In genomic region chr9:4117835-4118610, GRCh38 we compare ENCODE assay signal across 9 cellular contexts.
DNase-seq lines count a peak whose midpoint lies in the region; TF ChIP-seq lines count a peak whose summit lies in the region.
"Had no signal": no experiment of that assay in that cellular context is flagged by ENCODE, and none has a peak within 500 bp of the region (broad histone marks: within the 10 kb centered on the region; RNA-seq: fewer than 3 reads in every experiment).

No MANE protein-coding gene starts in this region.

- peaks cover 32% of the 10 kb centered on the region for H3K4me1 Mint-ChIP-seq in osteocyte (ENCODE audit: unreplicated experiment)

- intact Hi-C loops in dorsolateral prefrontal cortex (cut with DNase I) = no loop called here

- peak; percentile 47 for TF ChIP-seq CTCF in cardiac fibroblast (IDR thresholded peaks at IDR 0.05; ENCODE audit: low read depth, low read length)
- TF ChIP-seq CTCF in osteocyte (IDR thresholded peaks at IDR 0.05) = peak; percentile 41
- TF ChIP-seq CTCF in dorsolateral prefrontal cortex (IDR thresholded peaks at IDR 0.05 in 54 of 56, conservative IDR thresholded peaks at IDR 0.05 in 2 of 56; ENCODE audit: low read depth in 1 of 56, partially characterized antibody in 56 of 56) = peak in 17 of 56 donors; percentile 6 to 31 (median 18)

- DNase-seq in NOMO-1 (lab: John Stamatoyannopoulos, UW; ENCODE audit: unreplicated experiment in 2 of 2) (peak; percentile 6 to 10), NOMO-1 treated with dmso at 0.1 percent for 144 hours (lab: John Stamatoyannopoulos, UW; ENCODE audit: unreplicated experiment) (no peak), T-helper 1 cell (peak; percentile 7 to 25 (median 15)), cardiac fibroblast (ENCODE audit: low read depth in 2 of 2) (no peak), osteocyte (ENCODE audit: extremely low spot score, unreplicated experiment) (no peak), NCI-H1930 (lab: John Stamatoyannopoulos, UW) (no peak), HT-29 (ENCODE audit: low spot score) (no peak), dorsolateral prefrontal cortex (no peak)

- H3K4me3 ChIP-seq in cardiac fibroblast (replicated peaks in 1 of 2; ENCODE audit: low read depth in 2 of 2, low read length in 2 of 2) (no peak overlapping the region), dorsolateral prefrontal cortex (no peak overlapping the region)

- no peak overlapping the region for H3K4me3 Mint-ChIP-seq in osteocyte (ENCODE audit: unreplicated experiment)
- H3K4me3 Mint-ChIP-seq: activated naive CD8-positive, alpha-beta T cell had no signal

- H3K27me3 Mint-ChIP-seq in osteocyte (ENCODE audit: unreplicated experiment) = no peaks in the 10 kb centered on the region
- H3K27me3 Mint-ChIP-seq: activated naive CD8-positive, alpha-beta T cell had no signal

- H3K36me3 Mint-ChIP-seq in osteocyte (ENCODE audit: unreplicated experiment) = peaks cover 7% of the 10 kb centered on the region
- H3K36me3 Mint-ChIP-seq: activated naive CD8-positive, alpha-beta T cell had no signal

- no peaks in the 10 kb centered on the region for H3K27me3 ChIP-seq in dorsolateral prefrontal cortex

- H3K27ac ChIP-seq in dorsolateral prefrontal cortex = no peak overlapping the region

- H3K9me3 Mint-ChIP-seq in osteocyte (ENCODE audit: unreplicated experiment) = no peaks in the 10 kb centered on the region

- no peak overlapping the region for H3K27ac Mint-ChIP-seq in osteocyte (ENCODE audit: unreplicated experiment)
- H3K27ac Mint-ChIP-seq: activated naive CD8-positive, alpha-beta T cell had no signal

Comparison
In these comparisons a context has a peak if more than half of its experiments do, and no peak if none do; other contexts are left out.
1. DNase-seq: peak in NOMO-1 (2 of 2) and T-helper 1 cell (5 of 5); none in NOMO-1 treated with dmso at 0.1 percent for 144 hours (single experiment), cardiac fibroblast (0 of 2), osteocyte (single experiment), NCI-H1930 (0 of 2), HT-29 (single experiment) and dorsolateral prefrontal cortex (0 of 10).